1 cellular context compared by ENCODE assay signal in the genomic region with DNA sequence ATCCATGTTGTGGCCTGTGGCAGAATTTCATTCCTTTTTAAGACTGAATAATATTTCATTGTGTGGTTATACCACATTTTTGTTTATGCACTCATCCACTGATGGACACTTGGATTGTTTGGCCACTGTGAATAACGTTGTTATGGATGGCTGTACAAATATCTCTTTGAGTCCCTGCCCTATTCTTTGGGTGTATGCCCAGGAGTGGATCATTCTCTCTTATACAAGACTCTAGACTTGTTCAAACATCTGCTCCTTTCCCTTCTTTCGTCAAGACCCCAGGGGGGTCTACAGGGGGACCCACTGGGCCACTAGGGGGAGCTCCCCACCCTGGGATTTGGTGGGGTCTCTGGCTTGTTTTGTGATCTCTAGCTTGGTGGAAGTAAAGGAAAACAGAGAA.
A peak's percentile ranks its signal among the peaks of the same experiment; 100 is the strongest.
TF ChIP-seq lines count a peak whose summit lies in the region.

No MANE protein-coding gene starts in this region.

TF ChIP-seq in K562, 482 proteins besides CTCF, POLR2A, EP300 and RAD21 (continued from another document):
- TF ChIP-seq, protein P1, sequence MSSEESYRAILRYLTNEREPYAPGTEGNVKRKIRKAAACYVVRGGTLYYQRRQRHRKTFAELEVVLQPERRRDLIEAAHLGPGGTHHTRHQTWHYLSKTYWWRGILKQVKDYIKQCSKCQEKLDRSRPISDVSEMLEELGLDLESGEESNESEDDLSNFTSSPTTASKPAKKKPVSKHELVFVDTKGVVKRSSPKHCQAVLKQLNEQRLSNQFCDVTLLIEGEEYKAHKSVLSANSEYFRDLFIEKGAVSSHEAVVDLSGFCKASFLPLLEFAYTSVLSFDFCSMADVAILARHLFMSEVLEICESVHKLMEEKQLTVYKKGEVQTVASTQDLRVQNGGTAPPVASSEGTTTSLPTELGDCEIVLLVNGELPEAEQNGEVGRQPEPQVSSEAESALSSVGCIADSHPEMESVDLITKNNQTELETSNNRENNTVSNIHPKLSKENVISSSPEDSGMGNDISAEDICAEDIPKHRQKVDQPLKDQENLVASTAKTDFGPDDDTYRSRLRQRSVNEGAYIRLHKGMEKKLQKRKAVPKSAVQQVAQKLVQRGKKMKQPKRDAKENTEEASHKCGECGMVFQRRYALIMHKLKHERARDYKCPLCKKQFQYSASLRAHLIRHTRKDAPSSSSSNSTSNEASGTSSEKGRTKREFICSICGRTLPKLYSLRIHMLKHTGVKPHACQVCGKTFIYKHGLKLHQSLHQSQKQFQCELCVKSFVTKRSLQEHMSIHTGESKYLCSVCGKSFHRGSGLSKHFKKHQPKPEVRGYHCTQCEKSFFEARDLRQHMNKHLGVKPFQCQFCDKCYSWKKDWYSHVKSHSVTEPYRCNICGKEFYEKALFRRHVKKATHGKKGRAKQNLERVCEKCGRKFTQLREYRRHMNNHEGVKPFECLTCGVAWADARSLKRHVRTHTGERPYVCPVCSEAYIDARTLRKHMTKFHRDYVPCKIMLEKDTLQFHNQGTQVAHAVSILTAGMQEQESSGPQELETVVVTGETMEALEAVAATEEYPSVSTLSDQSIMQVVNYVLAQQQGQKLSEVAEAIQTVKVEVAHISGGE (CRISPR knock-in tag; IDR thresholded peaks at IDR 0.05), result no peak
- TF ChIP-seq ZBTB7A (IDR thresholded peaks at IDR 0.05; ENCODE audit: borderline replicate concordance, control insufficient read depth, low read depth, low read length), result peak; percentile 82
- TF ChIP-seq, protein P2, sequence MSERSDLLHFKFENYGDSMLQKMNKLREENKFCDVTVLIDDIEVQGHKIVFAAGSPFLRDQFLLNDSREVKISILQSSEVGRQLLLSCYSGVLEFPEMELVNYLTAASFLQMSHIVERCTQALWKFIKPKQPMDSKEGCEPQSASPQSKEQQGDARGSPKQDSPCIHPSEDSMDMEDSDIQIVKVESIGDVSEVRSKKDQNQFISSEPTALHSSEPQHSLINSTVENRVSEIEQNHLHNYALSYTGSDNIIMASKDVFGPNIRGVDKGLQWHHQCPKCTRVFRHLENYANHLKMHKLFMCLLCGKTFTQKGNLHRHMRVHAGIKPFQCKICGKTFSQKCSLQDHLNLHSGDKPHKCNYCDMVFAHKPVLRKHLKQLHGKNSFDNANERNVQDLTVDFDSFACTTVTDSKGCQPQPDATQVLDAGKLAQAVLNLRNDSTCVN (CRISPR knock-in tag; IDR thresholded peaks at IDR 0.05), result no peak
- TF ChIP-seq, protein P3, sequence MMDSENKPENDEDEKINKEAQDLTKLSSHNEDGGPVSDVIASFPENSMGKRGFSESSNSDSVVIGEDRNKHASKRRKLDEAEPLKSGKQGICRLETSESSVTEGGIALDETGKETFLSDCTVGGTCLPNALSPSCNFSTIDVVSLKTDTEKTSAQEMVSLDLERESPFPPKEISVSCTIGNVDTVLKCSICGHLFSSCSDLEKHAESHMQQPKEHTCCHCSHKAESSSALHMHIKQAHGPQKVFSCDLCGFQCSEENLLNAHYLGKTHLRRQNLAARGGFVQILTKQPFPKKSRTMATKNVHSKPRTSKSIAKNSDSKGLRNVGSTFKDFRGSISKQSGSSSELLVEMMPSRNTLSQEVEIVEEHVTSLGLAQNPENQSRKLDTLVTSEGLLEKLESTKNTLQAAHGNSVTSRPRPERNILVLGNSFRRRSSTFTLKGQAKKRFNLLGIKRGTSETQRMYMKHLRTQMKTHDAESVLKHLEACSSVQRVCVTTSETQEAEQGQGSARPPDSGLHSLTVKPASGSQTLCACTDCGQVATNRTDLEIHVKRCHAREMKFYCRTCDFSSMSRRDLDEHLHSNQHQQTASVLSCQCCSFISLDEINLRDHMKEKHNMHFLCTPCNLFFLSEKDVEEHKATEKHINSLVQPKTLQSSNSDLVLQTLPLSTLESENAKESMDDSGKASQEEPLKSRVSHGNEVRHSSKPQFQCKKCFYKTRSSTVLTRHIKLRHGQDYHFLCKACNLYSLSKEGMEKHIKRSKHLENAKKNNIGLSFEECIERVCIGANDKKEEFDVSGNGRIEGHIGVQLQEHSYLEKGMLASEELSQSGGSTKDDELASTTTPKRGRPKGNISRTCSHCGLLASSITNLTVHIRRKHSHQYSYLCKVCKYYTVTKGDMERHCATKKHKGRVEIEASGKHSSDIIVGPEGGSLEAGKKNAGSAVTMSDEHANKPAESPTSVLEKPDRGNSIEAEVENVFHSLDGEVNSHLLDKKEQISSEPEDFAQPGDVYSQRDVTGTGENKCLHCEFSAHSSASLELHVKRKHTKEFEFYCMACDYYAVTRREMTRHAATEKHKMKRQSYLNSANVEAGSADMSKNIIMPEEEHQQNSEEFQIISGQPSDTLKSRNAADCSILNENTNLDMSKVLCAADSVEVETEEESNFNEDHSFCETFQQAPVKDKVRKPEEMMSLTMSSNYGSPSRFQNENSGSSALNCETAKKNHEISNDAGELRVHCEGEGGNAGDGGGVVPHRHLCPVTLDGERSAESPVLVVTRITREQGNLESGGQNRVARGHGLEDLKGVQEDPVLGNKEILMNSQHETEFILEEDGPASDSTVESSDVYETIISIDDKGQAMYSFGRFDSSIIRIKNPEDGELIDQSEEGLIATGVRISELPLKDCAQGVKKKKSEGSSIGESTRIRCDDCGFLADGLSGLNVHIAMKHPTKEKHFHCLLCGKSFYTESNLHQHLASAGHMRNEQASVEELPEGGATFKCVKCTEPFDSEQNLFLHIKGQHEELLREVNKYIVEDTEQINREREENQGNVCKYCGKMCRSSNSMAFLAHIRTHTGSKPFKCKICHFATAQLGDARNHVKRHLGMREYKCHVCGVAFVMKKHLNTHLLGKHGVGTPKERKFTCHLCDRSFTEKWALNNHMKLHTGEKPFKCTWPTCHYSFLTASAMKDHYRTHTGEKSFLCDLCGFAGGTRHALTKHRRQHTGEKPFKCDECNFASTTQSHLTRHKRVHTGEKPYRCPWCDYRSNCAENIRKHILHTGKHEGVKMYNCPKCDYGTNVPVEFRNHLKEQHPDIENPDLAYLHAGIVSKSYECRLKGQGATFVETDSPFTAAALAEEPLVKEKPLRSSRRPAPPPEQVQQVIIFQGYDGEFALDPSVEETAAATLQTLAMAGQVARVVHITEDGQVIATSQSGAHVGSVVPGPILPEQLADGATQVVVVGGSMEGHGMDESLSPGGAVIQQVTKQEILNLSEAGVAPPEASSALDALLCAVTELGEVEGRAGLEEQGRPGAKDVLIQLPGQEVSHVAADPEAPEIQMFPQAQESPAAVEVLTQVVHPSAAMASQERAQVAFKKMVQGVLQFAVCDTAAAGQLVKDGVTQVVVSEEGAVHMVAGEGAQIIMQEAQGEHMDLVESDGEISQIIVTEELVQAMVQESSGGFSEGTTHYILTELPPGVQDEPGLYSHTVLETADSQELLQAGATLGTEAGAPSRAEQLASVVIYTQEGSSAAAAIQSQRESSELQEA (IDR thresholded peaks at IDR 0.05; ENCODE audit: low read depth), result no peak
TF ChIP-seq in K562: peak in this region for 1.
